In the genomic region with DNA sequence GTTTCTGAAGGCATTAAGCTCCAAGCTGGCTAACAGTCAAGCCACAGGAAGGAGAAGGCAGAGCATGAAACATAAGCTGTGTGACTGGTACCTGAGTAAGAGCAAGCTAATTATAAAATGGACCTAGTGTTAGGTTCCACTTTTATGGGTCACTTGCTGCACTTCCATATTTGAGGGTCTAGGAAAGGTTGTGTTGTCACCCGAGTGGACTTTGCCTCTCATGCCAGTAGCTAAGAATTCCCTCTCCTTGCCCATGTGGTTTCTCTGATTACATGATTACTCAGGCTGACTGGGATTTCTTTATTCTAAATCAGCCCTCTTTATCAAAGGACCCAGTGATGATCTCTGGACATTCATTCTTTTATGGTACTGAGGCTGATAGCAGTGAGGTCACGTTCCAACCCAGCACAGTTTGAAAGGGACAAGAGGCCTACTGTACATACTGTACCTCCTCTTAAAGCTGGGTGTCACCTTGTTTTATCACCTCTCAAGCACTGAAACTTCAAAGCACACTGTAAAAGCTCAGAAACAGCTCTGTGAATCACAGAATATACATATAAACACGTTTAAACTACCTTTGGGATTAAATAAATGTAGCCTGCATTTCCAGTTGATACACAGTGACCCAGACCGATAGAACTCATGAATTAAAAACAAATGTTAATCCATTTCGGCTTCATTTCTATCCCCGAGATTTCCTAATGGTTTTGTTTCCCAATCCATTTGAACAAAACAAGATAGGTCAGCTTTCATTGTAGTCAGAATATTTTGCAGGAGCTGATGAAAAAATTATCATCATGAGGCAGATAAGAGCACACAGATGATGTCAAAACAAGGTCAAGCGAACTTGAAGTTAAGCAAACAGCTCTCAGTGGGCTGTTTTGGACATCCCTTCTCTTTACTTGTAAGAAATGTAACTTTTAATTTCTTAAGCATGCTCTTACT, we compare ENCODE assay signal across 11 cellular contexts.
DNase-seq lines count a peak whose midpoint lies in the region; ATAC-seq and TF ChIP-seq lines count a peak whose summit lies in the region.
"Had no signal": no experiment of that assay in that cellular context is flagged by ENCODE, and none has a peak within 500 bp of the region (broad histone marks: within the 10 kb centered on the region; RNA-seq: fewer than 3 reads in every experiment).

No MANE protein-coding gene starts in this region.

- H3K9me3 ChIP-seq in GM23248 (ENCODE audit: low read depth): no peaks in the 10 kb centered on the region
- H3K9me3 ChIP-seq in RWPE2 (ENCODE audit: severe bottlenecking): no peaks in the 10 kb centered on the region
- H3K9me3 ChIP-seq in osteoblast (ENCODE audit: low read depth, low read length): no peaks in the 10 kb centered on the region
- H3K9me3 ChIP-seq: upper lobe of right lung had no signal

- H3K79me2 ChIP-seq in GM23248 (ENCODE audit: insufficient read depth): no peaks in the 10 kb centered on the region
- no peaks in the 10 kb centered on the region for H3K79me2 ChIP-seq in osteoblast (ENCODE audit: insufficient read depth, low read length)

- H3K4me3 Mint-ChIP-seq in T-cell: no peak overlapping the region

- no peaks in the 10 kb centered on the region for H3K9me2 ChIP-seq in GM23248 (ENCODE audit: insufficient read depth)

- H3K4me1 Mint-ChIP-seq in T-cell: no peaks in the 10 kb centered on the region

- H3K27ac ChIP-seq in GM23248: peak overlapping the region; percentile 36; the same call in 1 of the 2 replicates
- H3K27ac ChIP-seq in RWPE2 (ENCODE audit: poor library complexity, severe bottlenecking): no peak overlapping the region
- H3K27ac ChIP-seq in osteoblast (ENCODE audit: low read depth, low read length): peak overlapping the region; percentile 53
- H3K27ac ChIP-seq: upper lobe of right lung had no signal

- H3K9me3 Mint-ChIP-seq in T-cell: no peaks in the 10 kb centered on the region

- H3K4me2 ChIP-seq in GM23248 (ENCODE audit: unreplicated experiment): peak overlapping the region; percentile 47
- peak overlapping the region; percentile 37 for H3K4me2 ChIP-seq in osteoblast (ENCODE audit: insufficient read depth, low read length)

- H3K27me3 ChIP-seq in GM23248 (replicated peaks; ENCODE audit: insufficient read depth) (no peaks in the 10 kb centered on the region), RWPE2 (ENCODE audit: insufficient read depth, poor library complexity, severe bottlenecking) (no peaks in the 10 kb centered on the region), osteoblast (ENCODE audit: insufficient read depth, low read length) (no peaks in the 10 kb centered on the region)
- H3K27me3 ChIP-seq: upper lobe of right lung had no signal

- peaks cover 18% of the 10 kb centered on the region for H3F3A ChIP-seq in GM23248 (ENCODE audit: insufficient read depth)

- H3K36me3 Mint-ChIP-seq in T-cell: no peaks in the 10 kb centered on the region

- TF ChIP-seq CTCF in RWPE2 (IDR thresholded peaks at IDR 0.05; ENCODE audit: poor library complexity, severe bottlenecking) (no peak), osteoblast (IDR thresholded peaks at IDR 0.05; ENCODE audit: extremely low read depth, low read depth, low read length) (no peak)

- CTCF ChIA-PET in T-cell (lab: Charles Lee): interaction anchor here in 1 of 2 donors (0.5 kb wide), 1 partner anchor 152 kb away, joined by 3 read pairs; no protein-coding TSS in a partner anchor

- peak; percentile 81 for DNase-seq in GM23248
- DNase-seq in RWPE2 (ENCODE audit: low spot score): no peak
- DNase-seq in fibroblast of peridontal ligament (ENCODE audit: extremely low read depth): peak; percentile 66
- DNase-seq in osteoblast (ENCODE audit: insufficient read length, low spot score, missing footprints): peak; percentile 79
- no peak for DNase-seq in DMS 273 treated with DMSO at 0.1 percent for 48 hours (lab: John Stamatoyannopoulos, UW)
- no peak for DNase-seq in T-cell
- DNase-seq in NCI-H1092 treated with DMSO at 0.1 percent for 48 hours (lab: John Stamatoyannopoulos, UW): no peak
- no peak for DNase-seq in stimulated activated CD4-positive, alpha-beta T cell treated with anti-CD3 and anti-CD28 coated beads, Interleukin-15, amount 100 ng/mL, for 24 hours
- DNase-seq: effector CD4-positive, alpha-beta T cell; kidney; upper lobe of right lung had no signal

- POLR2A ChIA-PET in T-cell (lab: Charles Lee): interaction anchor here in 1 of 2 donors (0.6 kb wide), 1 partner anchor 1603 kb away, joined by 3 read pairs; no protein-coding TSS in a partner anchor

- no peaks in the 10 kb centered on the region for H3K36me3 ChIP-seq in GM23248 (ENCODE audit: low read depth)
- H3K36me3 ChIP-seq in RWPE2 (ENCODE audit: low read depth): no peaks in the 10 kb centered on the region
- no peaks in the 10 kb centered on the region for H3K36me3 ChIP-seq in osteoblast (ENCODE audit: insufficient read depth, low read length)
- H3K36me3 ChIP-seq: upper lobe of right lung had no signal

- peaks cover 0 to 4% of the 10 kb centered on the region in 2 donors for H3K27me3 Mint-ChIP-seq in T-cell

- in situ Hi-C loops in GM23248 (cut with MboI): no loop called here

- no peak overlapping the region for H3K9ac ChIP-seq in GM23248

- peaks cover 19% of the 10 kb centered on the region for H3K4me1 ChIP-seq in GM23248 (ENCODE audit: insufficient read depth)
- H3K4me1 ChIP-seq in RWPE2 (ENCODE audit: insufficient read depth, poor library complexity, severe bottlenecking): no peaks in the 10 kb centered on the region
- peaks cover 14% of the 10 kb centered on the region for H3K4me1 ChIP-seq in osteoblast (ENCODE audit: insufficient read depth, low read length)
- H3K4me1 ChIP-seq: upper lobe of right lung had no signal

- ATAC-seq in RWPE2 (ENCODE audit: low read depth) (peak; percentile 45; the same call in 2 of the 3 replicates), T-cell (replicated peaks in 1 of 4) (no peak)
- ATAC-seq: upper lobe of right lung had no signal

- no peak overlapping the region for H3K27ac Mint-ChIP-seq in T-cell

- H2AFZ ChIP-seq in GM23248 (peak overlapping the region; percentile 31; the same call in 1 of the 2 replicates), osteoblast (ENCODE audit: low read length) (peak overlapping the region; percentile 23)

- H4K20me1 ChIP-seq in GM23248 (ENCODE audit: insufficient read depth): no peaks in the 10 kb centered on the region
- no peaks in the 10 kb centered on the region for H4K20me1 ChIP-seq in osteoblast (ENCODE audit: insufficient read depth, low read length)

- 14 to 16% methylated on average over 7 of the region's 7 CpGs for WGBS in GM23248 (ENCODE audit: low coverage in 1 of 2, low lambda C conversion rate in 2 of 2, missing lambda C conversion rate in 2 of 2), 2 experiments

- H3K4me3 ChIP-seq in GM23248 (no peak overlapping the region), RWPE2 (ENCODE audit: severe bottlenecking) (no peak overlapping the region), osteoblast (ENCODE audit: insufficient read depth, low read length) (no peak overlapping the region)
- H3K4me3 ChIP-seq: upper lobe of right lung had no signal

Comparison
In these comparisons a context has a peak if more than half of its experiments do, and no peak if none do; other contexts are left out.
1. DNase-seq: peak in GM23248 (single experiment), fibroblast of peridontal ligament (single experiment) and osteoblast (single experiment); none in RWPE2 (single experiment), DMS 273 treated with DMSO at 0.1 percent for 48 hours (single experiment), T-cell (0 of 34), NCI-H1092 treated with DMSO at 0.1 percent for 48 hours (single experiment) and stimulated activated CD4-positive, alpha-beta T cell treated with anti-CD3 and anti-CD28 coated beads, Interleukin-15, amount 100 ng/mL, for 24 hours (single experiment).